Comparison of ENCODE assay signal across 8 cellular contexts in genomic region chr1:156080598-156081173, GRCh38. TPM values are rescaled to one million over a fixed set of nuclear protein-coding genes. Genes with fewer than 3 reads are reported as not detected.
DNase-seq lines count a peak whose midpoint lies in the region; ATAC-seq and TF ChIP-seq lines count a peak whose summit lies in the region.
"Had no signal": no experiment of that assay in that cellular context is flagged by ENCODE, and none has a peak within 500 bp of the region (broad histone marks: within the 10 kb centered on the region; RNA-seq: fewer than 3 reads in every experiment).

No MANE protein-coding gene starts in this region.

- peak overlapping the region; percentile 78 for H3K4me3 ChIP-seq in PC-3 (ENCODE audit: low read length)
- peak overlapping the region; percentile 88 for H3K4me3 ChIP-seq in osteoblast (ENCODE audit: insufficient read depth, low read length)

- H3F3A ChIP-seq in PC-3 (ENCODE audit: low read length, unreplicated experiment), result no peaks in the 10 kb centered on the region

- no peaks in the 10 kb centered on the region for H3K9me2 ChIP-seq in PC-3 (replicated peaks; ENCODE audit: low read length)

- no peaks in the 10 kb centered on the region for H3K9me3 Mint-ChIP-seq in effector memory CD8-positive, alpha-beta T cell

- H3K4me1 ChIP-seq in PC-3 (ENCODE audit: insufficient read depth, low read length) (0 out of 2 replicates have a peak, but pooled peaks cover 5% of the 10 kb centered on the region), osteoblast (ENCODE audit: insufficient read depth, low read length) (peaks cover 14% of the 10 kb centered on the region)

- POLR2A ChIA-PET in PC-3 (lab: Charles Lee; ENCODE audit: unreplicated experiment), result no interaction called here

- H3K27me3 ChIP-seq in PC-3 (ENCODE audit: low read length) (no peaks in the 10 kb centered on the region), osteoblast (ENCODE audit: insufficient read depth, low read length) (peaks cover 4% of the 10 kb centered on the region)

- peak overlapping the region; percentile 85; the same call in 1 of the 2 replicates for H2AFZ ChIP-seq in PC-3 (ENCODE audit: low read length)
- no peak overlapping the region for H2AFZ ChIP-seq in osteoblast (ENCODE audit: low read length)

- peaks cover 3% of the 10 kb centered on the region for H3K36me3 Mint-ChIP-seq in effector memory CD8-positive, alpha-beta T cell (ENCODE audit: insufficient read depth)

- peaks cover 31 to 33% of the 10 kb centered on the region in 2 donors for H3K27me3 Mint-ChIP-seq in effector memory CD8-positive, alpha-beta T cell

- H3K4me3 Mint-ChIP-seq in effector memory CD8-positive, alpha-beta T cell, result peak overlapping the region; percentile 80 to 84

- H3K79me2 ChIP-seq in PC-3 (ENCODE audit: low read length) (peaks cover 29% of the 10 kb centered on the region), osteoblast (ENCODE audit: insufficient read depth, low read length) (no peaks in the 10 kb centered on the region)

- H3K4me2 ChIP-seq in PC-3 (ENCODE audit: low read length), result peak overlapping the region; percentile 85
- peak overlapping the region; percentile 89 for H3K4me2 ChIP-seq in osteoblast (ENCODE audit: insufficient read depth, low read length)

- H3K9me3 ChIP-seq in PC-3 (ENCODE audit: low read length) (no peaks in the 10 kb centered on the region), osteoblast (ENCODE audit: low read depth, low read length) (no peaks in the 10 kb centered on the region)

- no peak overlapping the region for H3K27ac ChIP-seq in PC-3 (ENCODE audit: low read length)
- H3K27ac ChIP-seq in osteoblast (ENCODE audit: low read depth, low read length), result no peak overlapping the region

- peaks cover 13% of the 10 kb centered on the region for H3K36me3 ChIP-seq in PC-3 (ENCODE audit: low read depth, low read length)
- no peaks in the 10 kb centered on the region for H3K36me3 ChIP-seq in osteoblast (ENCODE audit: insufficient read depth, low read length)

- ATAC-seq in PC-3 (no peak; the same call in 1 of the 2 replicates), HG03159 (IDR thresholded peaks at IDR 0.05; ENCODE audit: unreplicated experiment) (no peak)
- no peak for ATAC-seq in effector memory CD8-positive, alpha-beta T cell (replicated peaks)

- BruUV-seq in PC-3 (replicated peaks; lab: Mats Ljungman, UMichigan), result no TSS peak

- intact Hi-C loops in PC-3 (cut with micrococcal nuclease), result no loop called here

- no peak for TF ChIP-seq CTCF in PC-3 (conservative IDR thresholded peaks at IDR 0.05; ENCODE audit: low read depth, low read length)
- no peak for TF ChIP-seq CTCF in osteoblast (IDR thresholded peaks at IDR 0.05; ENCODE audit: extremely low read depth, low read depth, low read length)

- H3K4me1 Mint-ChIP-seq in effector memory CD8-positive, alpha-beta T cell (ENCODE audit: low read depth in 2 of 2), result peaks cover 0 to 4% of the 10 kb centered on the region in 2 donors

- H3K9ac ChIP-seq in PC-3 (ENCODE audit: low read length), result peak overlapping the region; percentile 78

- H4K20me1 ChIP-seq in PC-3 (ENCODE audit: low read length) (no peaks in the 10 kb centered on the region), osteoblast (ENCODE audit: insufficient read depth, low read length) (no peaks in the 10 kb centered on the region)

- DNase-seq in ELF-1 (ENCODE audit: low read depth, low spot score) (peak; percentile 44), PC-3 (no peak), osteoblast (ENCODE audit: insufficient read length, low spot score, missing footprints) (peak; percentile 81), activated gamma-delta T cell treated with Interleukin-2 at 50 U/mL for 16 hours (no peak), hypothalamus (lab: John Stamatoyannopoulos, UW) (no peak)
- no peak for DNase-seq in effector memory CD8-positive, alpha-beta T cell

- CTCF ChIA-PET in PC-3 (lab: Charles Lee), result no interaction called here

- H3K27ac Mint-ChIP-seq in effector memory CD8-positive, alpha-beta T cell, result no peak overlapping the region

RNA-seq across cellular contexts. Expression of gene MEX3A, which starts 1.6 kb away (rescaled TPM):
- 12.9 and 14.7 TPM in 2 replicates for total RNA-seq in PC-3 (2014; rRNA removed)
- total RNA-seq in osteoblast, result 0.88 and 1.1 TPM in 2 replicates

RNA-seq across cellular contexts. Expression of gene RAB25, which starts 19.7 kb away (rescaled TPM):
- total RNA-seq in PC-3 (2014; rRNA removed) (18.1 and 18.5 TPM in 2 replicates), osteoblast (not detected in 2 replicates)
- total RNA-seq: glomerular endothelial cell had no signal

RNA-seq across cellular contexts. Expression of gene LAMTOR2, which starts 26.1 kb away (rescaled TPM):
- 130 TPM in 2 replicates for total RNA-seq in PC-3 (2014; rRNA removed)
- 36.6 and 40.1 TPM in 2 replicates for total RNA-seq in osteoblast

RNA-seq across cellular contexts. Expression of gene UBQLN4, which starts 27.1 kb away (rescaled TPM):
- 45.4 and 62.9 TPM in 2 replicates for total RNA-seq in PC-3 (2014; rRNA removed)
- 10.6 and 13.0 TPM in 2 replicates for total RNA-seq in osteoblast

RNA-seq across cellular contexts. Expression of gene LMNA, which starts 33.8 kb away (rescaled TPM):
- total RNA-seq in PC-3 (2014; rRNA removed) (864 and 1,095 TPM in 2 replicates), osteoblast (774 and 854 TPM in 2 replicates)

Comparison
In these comparisons a context has a peak if more than half of its experiments do, and no peak if none do; other contexts are left out.
1. DNase-seq: peak in ELF-1 (single experiment) and osteoblast (single experiment); none in PC-3 (single experiment), effector memory CD8-positive, alpha-beta T cell (0 of 3), activated gamma-delta T cell treated with Interleukin-2 at 50 U/mL for 16 hours (single experiment) and hypothalamus (0 of 51).
2. RNA of gene RAB25, which starts 19.7 kb away (total RNA-seq): 18.1 to 18.5 TPM in PC-3; not detected in osteoblast; every median in the first group is over 10 times any median in the second.